In the genomic region with DNA sequence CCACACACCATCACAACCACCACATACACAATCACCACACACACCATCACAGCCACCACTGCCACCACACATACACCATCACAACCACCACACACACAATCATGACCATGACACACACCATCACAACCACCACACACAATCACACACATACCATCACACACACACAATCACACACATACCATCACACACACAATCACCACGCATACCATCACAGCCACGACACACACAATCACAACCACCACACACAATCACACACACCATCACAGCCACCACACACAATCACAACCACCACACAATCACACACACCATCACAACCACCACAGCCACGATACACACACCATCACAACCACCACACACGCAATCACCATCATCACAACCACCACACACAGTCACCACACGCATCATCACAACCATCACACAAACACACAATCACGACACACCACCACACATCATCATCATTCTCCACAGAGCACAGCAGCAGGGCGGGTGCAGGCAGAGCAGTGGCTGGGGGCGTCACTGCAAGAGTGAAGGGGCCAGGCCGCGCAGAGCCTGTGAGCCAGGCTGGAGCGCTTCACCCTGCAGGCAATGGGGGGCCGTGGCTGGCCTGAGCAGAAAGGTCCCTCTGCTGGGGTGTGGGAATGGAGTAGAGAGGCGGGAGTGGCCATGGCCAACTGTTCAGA, we compare ENCODE assay signal across 1 cellular context.
TF ChIP-seq lines count a peak whose summit lies in the region.

No MANE protein-coding gene starts in this region.

TF ChIP-seq in HEK293, 187 proteins besides CTCF, POLR2A, EP300 and RAD21 (continued from another document):
- TF ChIP-seq, protein P1, sequence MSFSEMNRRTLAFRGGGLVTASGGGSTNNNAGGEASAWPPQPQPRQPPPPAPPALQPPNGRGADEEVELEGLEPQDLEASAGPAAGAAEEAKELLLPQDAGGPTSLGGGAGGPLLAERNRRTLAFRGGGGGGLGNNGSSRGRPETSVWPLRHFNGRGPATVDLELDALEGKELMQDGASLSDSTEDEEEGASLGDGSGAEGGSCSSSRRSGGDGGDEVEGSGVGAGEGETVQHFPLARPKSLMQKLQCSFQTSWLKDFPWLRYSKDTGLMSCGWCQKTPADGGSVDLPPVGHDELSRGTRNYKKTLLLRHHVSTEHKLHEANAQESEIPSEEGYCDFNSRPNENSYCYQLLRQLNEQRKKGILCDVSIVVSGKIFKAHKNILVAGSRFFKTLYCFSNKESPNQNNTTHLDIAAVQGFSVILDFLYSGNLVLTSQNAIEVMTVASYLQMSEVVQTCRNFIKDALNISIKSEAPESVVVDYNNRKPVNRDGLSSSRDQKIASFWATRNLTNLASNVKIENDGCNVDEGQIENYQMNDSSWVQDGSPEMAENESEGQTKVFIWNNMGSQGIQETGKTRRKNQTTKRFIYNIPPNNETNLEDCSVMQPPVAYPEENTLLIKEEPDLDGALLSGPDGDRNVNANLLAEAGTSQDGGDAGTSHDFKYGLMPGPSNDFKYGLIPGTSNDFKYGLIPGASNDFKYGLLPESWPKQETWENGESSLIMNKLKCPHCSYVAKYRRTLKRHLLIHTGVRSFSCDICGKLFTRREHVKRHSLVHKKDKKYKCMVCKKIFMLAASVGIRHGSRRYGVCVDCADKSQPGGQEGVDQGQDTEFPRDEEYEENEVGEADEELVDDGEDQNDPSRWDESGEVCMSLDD (tag by site-specific recombination; IDR thresholded peaks at IDR 0.05), result no peak
- TF ChIP-seq ZNF175 (tag by site-specific recombination; IDR thresholded peaks at IDR 0.05) (peak; percentile 28), MYNN (tag by site-specific recombination; IDR thresholded peaks at IDR 0.05; ENCODE audit: borderline replicate concordance) (0 out of 2 replicates have a peak, but pooled peaks have one; percentile 25), ZNF670 (tag by site-specific recombination; IDR thresholded peaks at IDR 0.05; ENCODE audit: low read depth) (peak; percentile 88; the same call in 1 of the 2 replicates), ZNF2 (tag by site-specific recombination; IDR thresholded peaks at IDR 0.05) (peak; percentile 45; the same call in 1 of the 2 replicates), ZNF114 (tag by site-specific recombination; IDR thresholded peaks at IDR 0.05) (peak; percentile 92; the same call in 1 of the 2 replicates), YY2 (tag by site-specific recombination; IDR thresholded peaks at IDR 0.05) (peak; percentile 50; the same call in 1 of the 2 replicates), GLIS1 (tag by site-specific recombination; IDR thresholded peaks at IDR 0.05) (no peak), ZNF777 (tag by site-specific recombination; IDR thresholded peaks at IDR 0.05; ENCODE audit: borderline replicate concordance) (no peak; the same call in 1 of the 2 replicates), ZNF248 (tag by site-specific recombination; IDR thresholded peaks at IDR 0.05) (peak; percentile 9; the same call in 1 of the 2 replicates), ZNF239 (tag by site-specific recombination; IDR thresholded peaks at IDR 0.05) (peak; percentile 80), ZNF555 (tag by site-specific recombination; conservative IDR thresholded peaks at IDR 0.05) (no peak), ZNF785 (tag by site-specific recombination; IDR thresholded peaks at IDR 0.05) (0 out of 2 replicates have a peak, but pooled peaks have one; percentile 71), ZNF274 (IDR thresholded peaks at IDR 0.05; ENCODE audit: low read length) (no peak), ZNF274 (tag by site-specific recombination; IDR thresholded peaks at IDR 0.05; ENCODE audit: borderline replicate concordance) (0 out of 2 replicates have a peak, but pooled peaks have one; percentile 2), ZNF792 (tag by site-specific recombination; IDR thresholded peaks at IDR 0.05) (0 out of 2 replicates have a peak, but pooled peaks have one; percentile 22), ZNF510 (tag by site-specific recombination; IDR thresholded peaks at IDR 0.05; ENCODE audit: insufficient replicate concordance) (no peak), ZNF133 (tag by site-specific recombination; IDR thresholded peaks at IDR 0.05) (0 out of 2 replicates have a peak, but pooled peaks have one; percentile 47)
- TF ChIP-seq, protein P2, sequence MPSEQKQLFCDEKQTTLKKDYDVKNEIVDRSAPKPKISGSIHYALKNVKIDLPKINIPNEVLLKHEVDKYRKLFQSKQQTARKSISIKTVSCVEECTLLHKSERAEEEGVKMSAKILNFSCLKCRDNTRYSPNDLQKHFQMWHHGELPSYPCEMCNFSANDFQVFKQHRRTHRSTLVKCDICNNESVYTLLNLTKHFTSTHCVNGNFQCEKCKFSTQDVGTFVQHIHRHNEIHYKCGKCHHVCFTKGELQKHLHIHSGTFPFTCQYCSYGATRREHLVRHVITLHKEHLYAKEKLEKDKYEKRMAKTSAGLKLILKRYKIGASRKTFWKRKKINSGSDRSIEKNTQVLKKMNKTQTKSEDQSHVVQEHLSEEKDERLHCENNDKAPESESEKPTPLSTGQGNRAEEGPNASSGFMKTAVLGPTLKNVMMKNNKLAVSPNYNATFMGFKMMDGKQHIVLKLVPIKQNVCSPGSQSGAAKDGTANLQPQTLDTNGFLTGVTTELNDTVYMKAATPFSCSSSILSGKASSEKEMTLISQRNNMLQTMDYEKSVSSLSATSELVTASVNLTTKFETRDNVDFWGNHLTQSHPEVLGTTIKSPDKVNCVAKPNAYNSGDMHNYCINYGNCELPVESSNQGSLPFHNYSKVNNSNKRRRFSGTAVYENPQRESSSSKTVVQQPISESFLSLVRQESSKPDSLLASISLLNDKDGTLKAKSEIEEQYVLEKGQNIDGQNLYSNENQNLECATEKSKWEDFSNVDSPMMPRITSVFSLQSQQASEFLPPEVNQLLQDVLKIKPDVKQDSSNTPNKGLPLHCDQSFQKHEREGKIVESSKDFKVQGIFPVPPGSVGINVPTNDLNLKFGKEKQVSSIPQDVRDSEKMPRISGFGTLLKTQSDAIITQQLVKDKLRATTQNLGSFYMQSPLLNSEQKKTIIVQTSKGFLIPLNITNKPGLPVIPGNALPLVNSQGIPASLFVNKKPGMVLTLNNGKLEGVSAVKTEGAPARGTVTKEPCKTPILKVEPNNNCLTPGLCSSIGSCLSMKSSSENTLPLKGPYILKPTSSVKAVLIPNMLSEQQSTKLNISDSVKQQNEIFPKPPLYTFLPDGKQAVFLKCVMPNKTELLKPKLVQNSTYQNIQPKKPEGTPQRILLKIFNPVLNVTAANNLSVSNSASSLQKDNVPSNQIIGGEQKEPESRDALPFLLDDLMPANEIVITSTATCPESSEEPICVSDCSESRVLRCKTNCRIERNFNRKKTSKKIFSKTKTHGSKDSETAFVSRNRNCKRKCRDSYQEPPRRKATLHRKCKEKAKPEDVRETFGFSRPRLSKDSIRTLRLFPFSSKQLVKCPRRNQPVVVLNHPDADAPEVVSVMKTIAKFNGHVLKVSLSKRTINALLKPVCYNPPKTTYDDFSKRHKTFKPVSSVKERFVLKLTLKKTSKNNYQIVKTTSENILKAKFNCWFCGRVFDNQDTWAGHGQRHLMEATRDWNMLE (tag by site-specific recombination; conservative IDR thresholded peaks at IDR 0.05; ENCODE audit: low read depth), result no peak
- TF ChIP-seq, protein P3, sequence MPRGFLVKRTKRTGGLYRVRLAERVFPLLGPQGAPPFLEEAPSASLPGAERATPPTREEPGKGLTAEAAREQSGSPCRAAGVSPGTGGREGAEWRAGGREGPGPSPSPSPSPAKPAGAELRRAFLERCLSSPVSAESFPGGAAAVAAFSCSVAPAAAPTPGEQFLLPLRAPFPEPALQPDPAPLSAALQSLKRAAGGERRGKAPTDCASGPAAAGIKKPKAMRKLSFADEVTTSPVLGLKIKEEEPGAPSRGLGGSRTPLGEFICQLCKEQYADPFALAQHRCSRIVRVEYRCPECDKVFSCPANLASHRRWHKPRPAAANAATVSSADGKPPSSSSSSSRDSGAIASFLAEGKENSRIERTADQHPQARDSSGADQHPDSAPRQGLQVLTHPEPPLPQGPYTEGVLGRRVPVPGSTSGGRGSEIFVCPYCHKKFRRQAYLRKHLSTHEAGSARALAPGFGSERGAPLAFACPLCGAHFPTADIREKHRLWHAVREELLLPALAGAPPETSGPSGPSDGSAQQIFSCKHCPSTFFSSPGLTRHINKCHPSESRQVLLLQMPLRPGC (tag by site-specific recombination; IDR thresholded peaks at IDR 0.05), result peak; percentile 63
- TF ChIP-seq, protein P4, sequence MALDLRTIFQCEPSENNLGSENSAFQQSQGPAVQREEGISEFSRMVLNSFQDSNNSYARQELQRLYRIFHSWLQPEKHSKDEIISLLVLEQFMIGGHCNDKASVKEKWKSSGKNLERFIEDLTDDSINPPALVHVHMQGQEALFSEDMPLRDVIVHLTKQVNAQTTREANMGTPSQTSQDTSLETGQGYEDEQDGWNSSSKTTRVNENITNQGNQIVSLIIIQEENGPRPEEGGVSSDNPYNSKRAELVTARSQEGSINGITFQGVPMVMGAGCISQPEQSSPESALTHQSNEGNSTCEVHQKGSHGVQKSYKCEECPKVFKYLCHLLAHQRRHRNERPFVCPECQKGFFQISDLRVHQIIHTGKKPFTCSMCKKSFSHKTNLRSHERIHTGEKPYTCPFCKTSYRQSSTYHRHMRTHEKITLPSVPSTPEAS (tag by site-specific recombination; IDR thresholded peaks at IDR 0.05), result peak; percentile 12; the same call in 1 of the 2 replicates
